ENCODE assay signal across 18 cellular contexts in the genomic region with DNA sequence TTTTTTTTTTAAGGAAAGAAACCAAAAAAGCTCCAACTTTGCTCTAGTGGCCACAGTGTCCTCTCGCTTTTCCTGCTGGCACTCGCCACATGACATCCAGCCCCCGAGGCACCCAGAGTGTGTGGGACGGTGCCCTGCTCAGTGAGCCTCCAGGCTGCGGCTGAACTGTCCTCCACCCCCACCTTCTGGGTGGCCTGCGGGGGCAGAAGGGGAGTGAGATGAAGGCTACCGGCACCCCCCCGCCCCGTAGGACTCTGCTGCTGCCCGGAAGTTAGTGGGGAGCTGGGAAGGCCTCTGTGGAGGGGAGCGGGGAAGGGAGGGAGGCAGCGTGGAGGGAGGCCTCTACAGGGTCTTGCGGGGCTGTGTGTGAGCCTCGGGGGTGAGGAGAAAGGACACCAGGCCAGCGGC.
DNase-seq lines count a peak whose midpoint lies in the region; ATAC-seq and TF ChIP-seq lines count a peak whose summit lies in the region.
"Had no signal": no experiment of that assay in that cellular context is flagged by ENCODE, and none has a peak within 500 bp of the region (broad histone marks: within the 10 kb centered on the region; RNA-seq: fewer than 3 reads in every experiment).

No MANE protein-coding gene starts in this region.

- no CpG with 5 or more reads among the region's 15 CpGs for WGBS in neuronal stem cell (ENCODE audit: extremely low coverage in 2 of 2, insufficient read length in 2 of 2, insufficient replicate concordance in 1 of 2), 2 donors

- no peak for TF ChIP-seq CTCF in GM23338 (conservative IDR thresholded peaks at IDR 0.05; ENCODE audit: low read depth in 2 of 2)

- H4K8ac ChIP-seq in neuronal stem cell (ENCODE audit: low read depth, low read length): no peak overlapping the region

- H3K27ac Mint-ChIP-seq in GM23338: peak overlapping the region; percentile 40; the same call in 1 of the 2 replicates
- no peak overlapping the region for H3K27ac Mint-ChIP-seq in activated CD8-positive, alpha-beta T cell treated with anti-CD3 and anti-CD28 coated beads, Interleukin-2, amount 10 ng/mL, durations not matched to agents 7 days and 5 days
- H3K27ac Mint-ChIP-seq: activated CD8-positive, alpha-beta memory T cell treated with anti-CD3 and anti-CD28 coated beads, Interleukin-2, amount 10 ng/mL, durations not matched to agents 7 days and 5 days; T-helper 2 cell treated with Interferon-gamma antibody and Interleukin-4, amounts not matched to agents 5 μg/mL and 100 μg/mL, for 36 hours had no signal

- peaks cover 34% of the 10 kb centered on the region for H3K27me3 Mint-ChIP-seq in GM23338 (ENCODE audit: insufficient read depth, low read depth, poor library complexity)
- H3K27me3 Mint-ChIP-seq in activated CD8-positive, alpha-beta T cell treated with anti-CD3 and anti-CD28 coated beads, Interleukin-2, amount 10 ng/mL, durations not matched to agents 7 days and 5 days (ENCODE audit: low read depth): peaks cover 12% of the 10 kb centered on the region

- POLR2A ChIA-PET in activated CD8-positive, alpha-beta T cell treated with anti-CD3 and anti-CD28 coated beads, Interleukin-2, amount 10 ng/mL, durations not matched to agents 7 days and 5 days (lab: Charles Lee): no interaction called here

- peak overlapping the region; percentile 64 for H3K4me3 Mint-ChIP-seq in GM23338
- no peak overlapping the region for H3K4me3 Mint-ChIP-seq in activated CD8-positive, alpha-beta T cell treated with anti-CD3 and anti-CD28 coated beads, Interleukin-2, amount 10 ng/mL, durations not matched to agents 7 days and 5 days
- H3K4me3 Mint-ChIP-seq: activated CD8-positive, alpha-beta memory T cell treated with anti-CD3 and anti-CD28 coated beads, Interleukin-2, amount 10 ng/mL, durations not matched to agents 7 days and 5 days; T-helper 2 cell treated with Interferon-gamma antibody and Interleukin-4, amounts not matched to agents 5 μg/mL and 100 μg/mL, for 36 hours had no signal

- peaks cover 20% of the 10 kb centered on the region for H3K36me3 Mint-ChIP-seq in GM23338 (ENCODE audit: low read depth)
- no peaks in the 10 kb centered on the region for H3K36me3 Mint-ChIP-seq in activated CD8-positive, alpha-beta T cell treated with anti-CD3 and anti-CD28 coated beads, Interleukin-2, amount 10 ng/mL, durations not matched to agents 7 days and 5 days (ENCODE audit: low read depth)
- H3K36me3 Mint-ChIP-seq: activated CD8-positive, alpha-beta memory T cell treated with anti-CD3 and anti-CD28 coated beads, Interleukin-2, amount 10 ng/mL, durations not matched to agents 7 days and 5 days had no signal

- H3K4me1 ChIP-seq in GM23338 (ENCODE audit: insufficient read depth) (peaks cover 18% of the 10 kb centered on the region), iPS-15b (ENCODE audit: control insufficient read depth, insufficient read depth, low read length) (no peaks in the 10 kb centered on the region), neuronal stem cell (ENCODE audit: control insufficient read depth in 2 of 2, insufficient read depth in 1 of 2, low read depth in 1 of 2, low read length in 2 of 2) (peaks cover 13 to 28% of the 10 kb centered on the region in 2 donors)
- H3K4me1 ChIP-seq: SJCRH30 had no signal

- H3K9me3 ChIP-seq in iPS-15b (ENCODE audit: control insufficient read depth, insufficient read depth, low read length): no peaks in the 10 kb centered on the region
- H3K9me3 ChIP-seq in neuronal stem cell (replicated peaks in 1 of 2; ENCODE audit: control insufficient read depth in 2 of 2, insufficient read depth in 1 of 2, low read depth in 1 of 2, low read length in 2 of 2): no peaks in the 10 kb centered on the region
- H3K9me3 ChIP-seq: gastrocnemius medialis, sigmoid colon, SJCRH30 had no signal

- peaks cover 2% of the 10 kb centered on the region for H3K79me1 ChIP-seq in neuronal stem cell (ENCODE audit: low read depth, low read length)

- H3K18ac ChIP-seq in neuronal stem cell (ENCODE audit: low read length): peak overlapping the region; percentile 82

- H3K4me1 Mint-ChIP-seq in GM23338: peaks cover 39% of the 10 kb centered on the region
- no peaks in the 10 kb centered on the region for H3K4me1 Mint-ChIP-seq in activated CD8-positive, alpha-beta T cell treated with anti-CD3 and anti-CD28 coated beads, Interleukin-2, amount 10 ng/mL, durations not matched to agents 7 days and 5 days (ENCODE audit: low read depth)
- H3K4me1 Mint-ChIP-seq: activated CD8-positive, alpha-beta memory T cell treated with anti-CD3 and anti-CD28 coated beads, Interleukin-2, amount 10 ng/mL, durations not matched to agents 7 days and 5 days had no signal

- H3K9me2 ChIP-seq in GM23338 (ENCODE audit: insufficient read depth): no peaks in the 10 kb centered on the region

- H2AFZ ChIP-seq in GM23338 (no peak overlapping the region), neuronal stem cell (ENCODE audit: low read length) (peak overlapping the region; percentile 94)

- no peak overlapping the region for H4K91ac ChIP-seq in neuronal stem cell (ENCODE audit: low read depth, low read length, poor library complexity)

- H3K4ac ChIP-seq in neuronal stem cell (ENCODE audit: low read length): peak overlapping the region; percentile 71

- H3K27ac ChIP-seq in GM23338 (ENCODE audit: low read depth): peak overlapping the region; percentile 76; the same call in 1 of the 2 replicates
- peak overlapping the region; percentile 58 for H3K27ac ChIP-seq in angular gyrus (ENCODE audit: low read depth, low read length)
- H3K27ac ChIP-seq in neuronal stem cell (replicated peaks; ENCODE audit: low read length): no peak overlapping the region
- H3K27ac ChIP-seq: gastrocnemius medialis, sigmoid colon, SJCRH30 had no signal

- H2AK5ac ChIP-seq in neuronal stem cell (ENCODE audit: low read depth, low read length): peak overlapping the region; percentile 94

- H3K36me3 ChIP-seq in GM23338 (ENCODE audit: insufficient read depth) (no peaks in the 10 kb centered on the region), iPS-15b (ENCODE audit: control insufficient read depth, insufficient read depth, low read length) (no peaks in the 10 kb centered on the region), neuronal stem cell (replicated peaks in 1 of 2; ENCODE audit: control insufficient read depth in 2 of 2, insufficient read depth in 2 of 2, low read length in 2 of 2) (peaks cover 0 to 21% of the 10 kb centered on the region in 2 donors)
- H3K36me3 ChIP-seq: gastrocnemius medialis, sigmoid colon, SJCRH30 had no signal

- H2BK120ac ChIP-seq in neuronal stem cell (ENCODE audit: low read depth, low read length): peak overlapping the region; percentile 42

- H2BK5ac ChIP-seq in neuronal stem cell (ENCODE audit: low read length): peak overlapping the region; percentile 84

- H2BK15ac ChIP-seq in neuronal stem cell (ENCODE audit: low read length): peak overlapping the region; percentile 69

- H3K27me3 ChIP-seq in GM23338 (ENCODE audit: insufficient read depth) (no peaks in the 10 kb centered on the region), iPS-15b (ENCODE audit: control insufficient read depth, insufficient read depth, low read length) (no peaks in the 10 kb centered on the region), neuronal stem cell (ENCODE audit: control insufficient read depth in 3 of 3, insufficient read depth in 3 of 3, low read depth in 1 of 3, low read length in 3 of 3) (no peaks in the 10 kb centered on the region)
- H3K27me3 ChIP-seq: SJCRH30 had no signal

- H3K4me2 ChIP-seq in GM23338: peak overlapping the region; percentile 84
- no peak overlapping the region for H3K4me2 ChIP-seq in neuronal stem cell (ENCODE audit: insufficient read depth, low read length, poor library complexity, severe bottlenecking)

- DNase-seq in GM23338 (ENCODE audit: low spot score): peak; percentile 41
- no peak for DNase-seq in neuronal stem cell (ENCODE audit: low spot score)
- DNase-seq in NCI-H2029 treated with DMSO at 0.1 percent for 48 hours (lab: John Stamatoyannopoulos, UW): no peak
- DNase-seq in activated CD8-positive, alpha-beta T cell treated with anti-CD3 and anti-CD28 coated beads, Interleukin-2, amount 10 ng/mL, durations not matched to agents 7 days and 5 days: no peak
- no peak for DNase-seq in RKO (ENCODE audit: low spot score)
- DNase-seq: activated CD8-positive, alpha-beta memory T cell treated with anti-CD3 and anti-CD28 coated beads, Interleukin-2, amount 10 ng/mL, durations not matched to agents 7 days and 5 days; activated gamma-delta T cell treated with Interleukin-2 at 50 U/mL for 16 hours; DND-41; gastrocnemius medialis; NCI-H2029; NCI-H510A; sigmoid colon; SJCRH30 had no signal

- no peaks in the 10 kb centered on the region for H3F3A ChIP-seq in GM23338 (replicated peaks; ENCODE audit: low read depth)

- CTCF ChIA-PET in activated CD8-positive, alpha-beta T cell treated with anti-CD3 and anti-CD28 coated beads, Interleukin-2, amount 10 ng/mL, durations not matched to agents 7 days and 5 days (lab: Charles Lee): no interaction called here

- peaks cover 29% of the 10 kb centered on the region for H3K79me2 ChIP-seq in GM23338 (replicated peaks; ENCODE audit: insufficient read depth)

- H3K9me3 Mint-ChIP-seq in GM23338: no peaks in the 10 kb centered on the region
- no peaks in the 10 kb centered on the region for H3K9me3 Mint-ChIP-seq in activated CD8-positive, alpha-beta T cell treated with anti-CD3 and anti-CD28 coated beads, Interleukin-2, amount 10 ng/mL, durations not matched to agents 7 days and 5 days (ENCODE audit: insufficient read depth)
- H3K9me3 Mint-ChIP-seq: T-helper 2 cell treated with Interferon-gamma antibody and Interleukin-4, amounts not matched to agents 5 μg/mL and 100 μg/mL, for 36 hours had no signal

- H3K14ac ChIP-seq in neuronal stem cell (ENCODE audit: low read length): no peak overlapping the region

- H3K23ac ChIP-seq in neuronal stem cell (ENCODE audit: low read depth, low read length, poor library complexity): peak overlapping the region; percentile 81

- no peaks in the 10 kb centered on the region; the same call in 1 of the 2 replicates for H4K20me1 ChIP-seq in GM23338 (replicated peaks; ENCODE audit: insufficient read depth)

- no peak overlapping the region for H2BK12ac ChIP-seq in neuronal stem cell (ENCODE audit: low read length)

- H3K4me3 ChIP-seq in GM23338: peak overlapping the region; percentile 63
- peak overlapping the region; percentile 32 for H3K4me3 ChIP-seq in iPS-15b (ENCODE audit: low read depth, low read length)
- peak overlapping the region in 1 of 2 donors; percentile 54 for H3K4me3 ChIP-seq in neuronal stem cell (ENCODE audit: low read length in 2 of 2)
- H3K4me3 ChIP-seq: SJCRH30 had no signal

- H3K9ac ChIP-seq in iPS-15b (ENCODE audit: low read depth, low read length) (no peak overlapping the region), neuronal stem cell (ENCODE audit: low read depth, low read length, poor library complexity) (peak overlapping the region; percentile 64)

- peak; percentile 55 for ATAC-seq in GM23338
- no peak for ATAC-seq in activated CD8-positive, alpha-beta T cell treated with anti-CD3 and anti-CD28 coated beads, Interleukin-2, amount 10 ng/mL, durations not matched to agents 7 days and 5 days
- ATAC-seq in GM18858 (IDR thresholded peaks at IDR 0.05; ENCODE audit: unreplicated experiment): no peak
- ATAC-seq: activated CD4-positive, CD25-positive, alpha-beta regulatory T cell treated with anti-CD3 and anti-CD28 coated beads, Interleukin-2, amount 50 U/mL, for 24 hours; activated CD8-positive, alpha-beta memory T cell treated with anti-CD3 and anti-CD28 coated beads, Interleukin-2, amount 10 ng/mL, durations not matched to agents 7 days and 5 days; gastrocnemius medialis had no signal
